ENCODE assay signal across 34 cellular contexts in genomic region chr5:150118561-150119229, GRCh38. TPM values are rescaled to one million over a fixed set of nuclear protein-coding genes. Genes with fewer than 3 reads are reported as not detected.
DNase-seq lines count a peak whose midpoint lies in the region; FAIRE-seq and TF ChIP-seq lines count a peak whose summit lies in the region.
"Had no signal": no experiment of that assay in that cellular context is flagged by ENCODE, and none has a peak within 500 bp of the region (broad histone marks: within the 10 kb centered on the region; RNA-seq: fewer than 3 reads in every experiment).

No MANE protein-coding gene starts in this region.

- peak; percentile 5 for DNase-seq in GM12892 (ENCODE audit: insufficient read length)
- no peak for DNase-seq in HFFc6
- DNase-seq in islet precursor cell, result peak; percentile 50
- DNase-seq in smooth muscle cell (lab: John Stamatoyannopoulos, UW; ENCODE audit: unreplicated experiment), result no peak
- no peak for DNase-seq in stimulated activated CD4-positive, alpha-beta T cell treated with anti-CD3 and anti-CD28 coated beads, Interleukin-1b, Interleukin-23, amount 100 ng/mL, for 48 hours
- no peak for DNase-seq in NCI-H1436 (lab: John Stamatoyannopoulos, UW)
- DNase-seq in amniotic stem cell (lab: John Stamatoyannopoulos, UW), result no peak
- DNase-seq: activated CD4-positive, alpha-beta T cell treated with anti-CD3 and anti-CD28 coated beads, Interleukin-2, amount 50 U/mL, for 48 hours; activated CD8-positive, alpha-beta memory T cell treated with anti-CD3 and anti-CD28 coated beads, Interleukin-2, amount 50 U/mL, for 4 hours; activated naive CD4-positive, alpha-beta T cell treated with anti-CD3 and anti-CD28 coated beads, Interleukin-2, amount 50 U/mL, for 16 hours; anterior cingulate cortex; DMS153; esophagus squamous epithelium; foreskin keratinocyte; MM.1S; NCI-H2029; NCI-H524 treated with DMSO at 0.1 percent for 48 hours; OCI-M1; stimulated activated CD4-positive, alpha-beta T cell treated with anti-CD3 and anti-CD28 coated beads, Interleukin-2, amount 100 ng/mL, for 24 hours had no signal

- no peaks in the 10 kb centered on the region for H4K20me1 ChIP-seq in smooth muscle cell (ENCODE audit: low read depth)
- H4K20me1 ChIP-seq: BLaER1 treated with 17β-estradiol and CSF1 and Interleukin-3, amounts not matched to agents 10 nM and 100 nM had no signal

- H3K9me3 Mint-ChIP-seq in HFFc6, result no peaks in the 10 kb centered on the region
- H3K9me3 Mint-ChIP-seq: nephron; stimulated activated naive CD8-positive, alpha-beta T cell treated with anti-CD3 and anti-CD28 coated beads, Interleukin-15, Interleukin-2, amounts not matched to agents 100 ng/mL and 50 ng/mL, for 24 hours had no signal

- H3K4me3 ChIP-seq in smooth muscle cell, result no peak overlapping the region
- H3K4me3 ChIP-seq: BLaER1 treated with 17β-estradiol and CSF1 and Interleukin-3, amounts not matched to agents 10 nM and 100 nM; esophagus squamous epithelium; GM12878; heart left ventricle; lung; mucosa of descending colon; pancreas; thoracic aorta had no signal

- WGBS in smooth muscle cell (ENCODE audit: low lambda C conversion rate), result 96% methylated on average over 11 of the region's 11 CpGs

- no peak overlapping the region for H3K4me2 ChIP-seq in smooth muscle cell

- no peak overlapping the region for H2AFZ ChIP-seq in smooth muscle cell (ENCODE audit: low read depth)

- no peak overlapping the region for H3K9ac ChIP-seq in smooth muscle cell (ENCODE audit: low read depth)

- H3K27me3 Mint-ChIP-seq in HFFc6 (ENCODE audit: insufficient read depth), result peaks cover 13% of the 10 kb centered on the region
- H3K27me3 Mint-ChIP-seq: stimulated activated naive CD8-positive, alpha-beta T cell treated with anti-CD3 and anti-CD28 coated beads, Interleukin-15, Interleukin-2, amounts not matched to agents 100 ng/mL and 50 ng/mL, for 24 hours had no signal

- H3K36me3 Mint-ChIP-seq in HFFc6 (ENCODE audit: low read depth), result peaks cover 11% of the 10 kb centered on the region

- H3K79me2 ChIP-seq in smooth muscle cell (ENCODE audit: low read depth), result no peaks in the 10 kb centered on the region

- peaks cover 2% of the 10 kb centered on the region for H3K4me1 ChIP-seq in smooth muscle cell (ENCODE audit: low read depth)
- H3K4me1 ChIP-seq: foreskin keratinocyte, pancreas had no signal

- H3K9me3 ChIP-seq in smooth muscle cell (replicated peaks; ENCODE audit: low read depth), result no peaks in the 10 kb centered on the region
- H3K9me3 ChIP-seq: BLaER1 treated with 17β-estradiol and CSF1 and Interleukin-3, amounts not matched to agents 10 nM and 100 nM; esophagus squamous epithelium; heart left ventricle; mucosa of descending colon; pancreas; thoracic aorta had no signal

- TF ChIP-seq POLR2A in GM12892 (IDR thresholded peaks at IDR 0.05; ENCODE audit: low read depth, low read length), result no peak

- no peak for FAIRE-seq in GM12892 (lab: Jason Lieb, UNC)
- FAIRE-seq: bronchial epithelial cell, GM12878, H54, HepG2, pancreas had no signal

- peaks cover 20% of the 10 kb centered on the region for H3K4me1 Mint-ChIP-seq in HFFc6 (ENCODE audit: low read depth)
- H3K4me1 Mint-ChIP-seq: nephron had no signal

- peak overlapping the region; percentile 7 for H3K27ac ChIP-seq in smooth muscle cell (ENCODE audit: low read depth)
- H3K27ac ChIP-seq: esophagus squamous epithelium, foreskin keratinocyte, heart left ventricle, pancreas, RWPE1, thoracic aorta had no signal

- H3K4me3 Mint-ChIP-seq in HFFc6, result no peak overlapping the region
- H3K4me3 Mint-ChIP-seq: nephron; stimulated activated naive CD8-positive, alpha-beta T cell treated with anti-CD3 and anti-CD28 coated beads, Interleukin-15, Interleukin-2, amounts not matched to agents 100 ng/mL and 50 ng/mL, for 24 hours had no signal

- H3F3A ChIP-seq in smooth muscle cell (ENCODE audit: low read depth), result peaks cover 73% of the 10 kb centered on the region

- no peaks in the 10 kb centered on the region for H3K27me3 ChIP-seq in smooth muscle cell (ENCODE audit: low read depth)
- H3K27me3 ChIP-seq: BLaER1 treated with 17β-estradiol and CSF1 and Interleukin-3, amounts not matched to agents 10 nM and 100 nM; esophagus squamous epithelium; foreskin keratinocyte; heart left ventricle; pancreas had no signal

- H3K36me3 ChIP-seq in smooth muscle cell (ENCODE audit: low read depth), result no peaks in the 10 kb centered on the region
- H3K36me3 ChIP-seq: pancreas had no signal

- H3K27ac Mint-ChIP-seq in HFFc6, result peak overlapping the region; percentile 33; the same call in 1 of the 2 replicates
- H3K27ac Mint-ChIP-seq: nephron; stimulated activated naive CD8-positive, alpha-beta T cell treated with anti-CD3 and anti-CD28 coated beads, Interleukin-15, Interleukin-2, amounts not matched to agents 100 ng/mL and 50 ng/mL, for 24 hours had no signal

- TF ChIP-seq CTCF in HFFc6 (IDR thresholded peaks at IDR 0.05), result no peak
- no peak for TF ChIP-seq CTCF in smooth muscle cell (IDR thresholded peaks at IDR 0.05; ENCODE audit: borderline replicate concordance, insufficient read depth, poor library complexity, severe bottlenecking)

RNA-seq across cellular contexts. Expression of gene CSF1R, which starts 32.3 kb away (rescaled TPM):
- 0.68 TPM for polyA plus RNA-seq in GM12892 (2012; ENCODE audit: missing spikeins)
- 1 to 10 TPM in 2 of 6 experiments, under 1 TPM in 4; 0.26 to 1.5 (median 0.78) TPM for total RNA-seq in HFFc6 (2021; fragmentation: NEBNext Ultra II Directional; extraction: Animal tissue kit (Norgen Biotek cat#: 25700))
- total RNA-seq in smooth muscle cell, result 3.9 and 6.2 TPM in 2 replicates
- polyA plus RNA-seq in smooth muscle cell, result 2.2 and 12.9 TPM in 2 replicates
- total RNA-seq: bronchial epithelial cell, dermis blood vessel endothelial cell, foreskin keratinocyte, HepG2 had no signal

RNA-seq across cellular contexts. Expression of gene PDGFRB, which starts 37.0 kb away (rescaled TPM):
- 0.89 TPM for polyA plus RNA-seq in GM12892 (2012; ENCODE audit: missing spikeins)
- 100 to 1,000 TPM; 137 to 208 (median 180) TPM for total RNA-seq in HFFc6 (2021; fragmentation: NEBNext Ultra II Directional; extraction: Animal tissue kit (Norgen Biotek cat#: 25700))
- 362 and 370 TPM in 2 replicates for total RNA-seq in smooth muscle cell
- 390 and 522 TPM in 2 replicates for polyA plus RNA-seq in smooth muscle cell
- total RNA-seq: foreskin keratinocyte had no signal
- polyA plus RNA-seq: foreskin keratinocyte had no signal

RNA-seq across cellular contexts. Expression of gene CDX1, which starts 47.9 kb away (rescaled TPM):
- not detected for polyA plus RNA-seq in GM12892 (2012; ENCODE audit: missing spikeins)
- under 1 TPM in 1 of 6 experiments, not detected in 5; 0.11 TPM for total RNA-seq in HFFc6 (2021; fragmentation: NEBNext Ultra II Directional; extraction: Animal tissue kit (Norgen Biotek cat#: 25700))
- 1.4 and 3.9 TPM in 2 replicates for total RNA-seq in smooth muscle cell
- 5.0 and 8.5 TPM in 2 replicates for polyA plus RNA-seq in smooth muscle cell
- total RNA-seq: bronchial epithelial cell; dermis blood vessel endothelial cell; esophagus squamous epithelium; foreskin keratinocyte; GM12878; HepG2; T-helper 1 cell treated with Interleukin-12 subunit alpha and Interleukin-12 subunit beta and Interleukin-4 antibody, amounts not matched to agents 30 ng/mL and 1 ng/mL, for 36 hours; thoracic aorta had no signal
- polyA plus RNA-seq: foreskin keratinocyte, GM12878, HepG2 had no signal

Comparison
In these comparisons a context has a peak if more than half of its experiments do, and no peak if none do; other contexts are left out.
1. DNase-seq: peak in GM12892 (single experiment) and islet precursor cell (single experiment); none in HFFc6 (single experiment), smooth muscle cell (single experiment), stimulated activated CD4-positive, alpha-beta T cell treated with anti-CD3 and anti-CD28 coated beads, Interleukin-1b, Interleukin-23, amount 100 ng/mL, for 48 hours (single experiment), NCI-H1436 (single experiment) and amniotic stem cell (single experiment).